12 cellular contexts compared by ENCODE assay signal in genomic region chr16:68499011-68499410, GRCh38. TPM values are rescaled to one million over a fixed set of nuclear protein-coding genes. Genes with fewer than 3 reads are reported as not detected.
DNase-seq lines count a peak whose midpoint lies in the region; ATAC-seq lines count a peak whose summit lies in the region.
"Had no signal": no experiment of that assay in that cellular context is flagged by ENCODE, and none has a peak within 500 bp of the region (broad histone marks: within the 10 kb centered on the region; RNA-seq: fewer than 3 reads in every experiment).

No MANE protein-coding gene starts in this region.

- intact Hi-C loops in left colon (cut with DNase I, micrococcal nuclease): no loop called here

- ATAC-seq in HG02623 (IDR thresholded peaks at IDR 0.05; ENCODE audit: unreplicated experiment) (no peak), left colon (no peak)
- ATAC-seq: Right ventricle myocardium inferior had no signal

- DNase-seq in NCI-H2081 (lab: John Stamatoyannopoulos, UW): peak; percentile 55 to 69
- no peak for DNase-seq in NCI-H2081 treated with DMSO at 0.1 percent for 48 hours (lab: John Stamatoyannopoulos, UW)
- peak; percentile 37 for DNase-seq in M059J (ENCODE audit: low read depth)
- peak; percentile 48 for DNase-seq in NCI-H82 treated with DMSO at 0.1 percent for 48 hours (lab: John Stamatoyannopoulos, UW; ENCODE audit: unreplicated experiment)
- DNase-seq in foreskin melanocyte: peak; percentile 18
- no peak for DNase-seq in DMS79 (lab: John Stamatoyannopoulos, UW)
- no peak for DNase-seq in left colon
- DNase-seq: activated CD4-positive, alpha-beta T cell treated with anti-CD3 and anti-CD28 coated beads, Interleukin-2, amount 50 U/mL, for 1 hour; activated gamma-delta T cell; mammary epithelial cell had no signal

RNA-seq across cellular contexts. Expression of gene ZFP90, which starts 40.1 kb away (rescaled TPM):
- total RNA-seq in M059J (2014; rRNA removed; shearing (Covaris generic)): 20.5 and 22.0 TPM in 2 replicates
- total RNA-seq in left colon: 1 to 10 TPM; 8.4 to 9.0 TPM

RNA-seq across cellular contexts. Expression of gene SMPD3, which starts 50.7 kb away (rescaled TPM):
- 0.25 TPM in 1 of 2 replicates, not detected in the other for total RNA-seq in M059J (2014; rRNA removed; shearing (Covaris generic))
- 10 to 100 TPM; 71.5 to 90.3 TPM for total RNA-seq in left colon
- total RNA-seq: mammary epithelial cell had no signal

Comparison
In these comparisons a context has a peak if more than half of its experiments do, and no peak if none do; other contexts are left out.
1. DNase-seq: peak in NCI-H2081 (2 of 2), M059J (single experiment), NCI-H82 treated with DMSO at 0.1 percent for 48 hours (single experiment) and foreskin melanocyte (single experiment); none in NCI-H2081 treated with DMSO at 0.1 percent for 48 hours (single experiment), DMS79 (single experiment) and left colon (0 of 2).
2. RNA of gene SMPD3, which starts 50.7 kb away (total RNA-seq): 71.5 to 90.3 TPM in left colon; 0.25 TPM in M059J; every median in the first group is over 10 times any median in the second.